8 cellular contexts compared by ENCODE assay signal in genomic region chr19:14206737-14207725, GRCh38. TPM values are rescaled to one million over a fixed set of nuclear protein-coding genes. Genes with fewer than 3 reads are reported as not detected.
DNase-seq lines count a peak whose midpoint lies in the region; ATAC-seq and TF ChIP-seq lines count a peak whose summit lies in the region.
"Not testable (repeated sequence)": the region's sequence is repeated elsewhere in the genome, so short reads cannot be mapped to it uniquely, and the experiment has no call there.

No MANE protein-coding gene starts in this region.

- peak; percentile 71 to 73 for ATAC-seq in activated CD4-positive, CD25-positive, alpha-beta regulatory T cell treated with anti-CD3 and anti-CD28 coated beads, Interleukin-2, amount 50 U/mL, for 24 hours
- peak; percentile 78 for ATAC-seq in stimulated activated effector memory CD8-positive, alpha-beta T cell treated with anti-CD3 and anti-CD28 coated beads, Interleukin-12 subunit alpha, Interleukin-12 subunit beta, amount 100 ng/mL, for 72 hours

- peaks cover 29% of the 10 kb centered on the region for H3K27me3 ChIP-seq in left ventricle myocardium inferior (ENCODE audit: low read depth)

- peak overlapping the region; percentile 98 to 100 (median 99) for H3K27ac Mint-ChIP-seq in brain
- H3K27ac Mint-ChIP-seq in stimulated activated effector memory CD8-positive, alpha-beta T cell treated with anti-CD3 and anti-CD28 coated beads, Interleukin-12 subunit alpha, Interleukin-12 subunit beta, amount 100 ng/mL, for 72 hours: peak overlapping the region; percentile 92

- not testable (repeated sequence) for H3K36me3 ChIP-seq in left ventricle myocardium inferior

- H3K4me1 ChIP-seq in left ventricle myocardium inferior: peaks cover 28% of the 10 kb centered on the region

- peak overlapping the region; percentile 80 for H3K27ac ChIP-seq in left ventricle myocardium inferior (replicated peaks)

- not testable (repeated sequence) for H3K36me3 Mint-ChIP-seq in brain
- peaks cover 12% of the 10 kb centered on the region for H3K36me3 Mint-ChIP-seq in stimulated activated effector memory CD8-positive, alpha-beta T cell treated with anti-CD3 and anti-CD28 coated beads, Interleukin-12 subunit alpha, Interleukin-12 subunit beta, amount 100 ng/mL, for 72 hours

- peak overlapping the region; percentile 87 to 96 (median 90) for H3K4me3 Mint-ChIP-seq in brain
- H3K4me3 Mint-ChIP-seq in stimulated activated effector memory CD8-positive, alpha-beta T cell treated with anti-CD3 and anti-CD28 coated beads, Interleukin-12 subunit alpha, Interleukin-12 subunit beta, amount 100 ng/mL, for 72 hours: peak overlapping the region; percentile 92

- H3K9me3 Mint-ChIP-seq in brain: peaks cover 0 to 11% (median 5%) of the 10 kb centered on the region in 5 experiments
- H3K9me3 Mint-ChIP-seq in stimulated activated effector memory CD8-positive, alpha-beta T cell treated with anti-CD3 and anti-CD28 coated beads, Interleukin-12 subunit alpha, Interleukin-12 subunit beta, amount 100 ng/mL, for 72 hours: not testable (repeated sequence)

- not testable (repeated sequence) for H3K9me3 ChIP-seq in left ventricle myocardium inferior (replicated peaks)

- peaks cover 15% of the 10 kb centered on the region for H3K27me3 Mint-ChIP-seq in brain

- intact Hi-C loops in left ventricle myocardium inferior (cut with micrococcal nuclease): not testable (repeated sequence)

- peak overlapping the region; percentile 72 for H3K4me3 ChIP-seq in left ventricle myocardium inferior

- H3K4me1 Mint-ChIP-seq in brain: peaks cover 38% of the 10 kb centered on the region
- H3K4me1 Mint-ChIP-seq in stimulated activated effector memory CD8-positive, alpha-beta T cell treated with anti-CD3 and anti-CD28 coated beads, Interleukin-12 subunit alpha, Interleukin-12 subunit beta, amount 100 ng/mL, for 72 hours: peaks cover 50% of the 10 kb centered on the region

- DNase-seq in COR-L47 (lab: John Stamatoyannopoulos, UW): peak; percentile 96
- peak; percentile 70 for DNase-seq in HT-29 (ENCODE audit: low spot score)
- DNase-seq in NCI-H524 treated with DMSO at 0.1 percent for 48 hours (lab: John Stamatoyannopoulos, UW): peak; percentile 76
- peak; percentile 93 for DNase-seq in left ventricle myocardium inferior
- DNase-seq in non-pigmented ciliary epithelial cell (ENCODE audit: low read depth): peak; percentile 78
- DNase-seq in stimulated activated effector memory CD8-positive, alpha-beta T cell treated with anti-CD3 and anti-CD28 coated beads, Interleukin-12 subunit alpha, Interleukin-12 subunit beta, amount 100 ng/mL, for 72 hours (ENCODE audit: low spot score in 2 of 2): peak; percentile 67 to 92

- not testable (repeated sequence) for TF ChIP-seq CTCF in brain (conservative IDR thresholded peaks at IDR 0.05); left ventricle myocardium inferior (IDR thresholded peaks at IDR 0.05; ENCODE audit: borderline replicate concordance)

RNA-seq across cellular contexts. Expression of gene ADGRL1, which starts 1.1 kb away (rescaled TPM):
- total RNA-seq in HT-29 (2014; rRNA removed; shearing (Covaris generic)): 1.2 and 2.0 TPM in 2 replicates
- polyA plus RNA-seq in brain (ENCODE audit: insufficient read depth, low read depth, low replicate concordance): 78.5 TPM
- 16.1 TPM for total RNA-seq in left ventricle myocardium inferior

Comparison
In these comparisons a context has a peak if more than half of its experiments do, and no peak if none do; other contexts are left out.
1. Peak in every context shown above with its lines: DNase-seq, ATAC-seq, H3K4me3 ChIP-seq and H3K27ac ChIP-seq.